In the genomic region with DNA sequence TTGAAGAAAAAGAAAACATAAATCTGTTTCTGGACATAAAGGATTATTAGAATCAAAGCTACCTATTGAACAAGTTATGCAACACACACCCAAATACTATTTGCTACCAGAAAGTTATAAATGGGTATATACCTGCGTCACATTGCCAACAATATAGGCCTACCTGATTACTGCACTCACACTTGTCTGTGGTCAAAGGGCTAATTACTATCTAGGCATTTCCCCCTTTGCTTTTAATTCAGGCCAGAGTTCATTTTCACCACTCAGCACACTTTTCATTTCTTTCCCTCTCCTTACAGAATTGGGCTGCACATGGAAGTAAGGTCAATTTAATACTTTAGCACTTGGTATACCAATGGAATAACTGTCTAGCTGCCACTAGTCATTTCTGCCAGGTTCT, we compare ENCODE assay signal across 9 cellular contexts. TPM values are rescaled to one million over a fixed set of nuclear protein-coding genes. Genes with fewer than 3 reads are reported as not detected.
DNase-seq lines count a peak whose midpoint lies in the region; ATAC-seq and TF ChIP-seq lines count a peak whose summit lies in the region.
"Had no signal": no experiment of that assay in that cellular context is flagged by ENCODE, and none has a peak within 500 bp of the region (broad histone marks: within the 10 kb centered on the region; RNA-seq: fewer than 3 reads in every experiment).

No MANE protein-coding gene starts in this region.

- H3K4me1 ChIP-seq in HCT116 (ENCODE audit: control insufficient read depth in 1 of 2, insufficient read depth in 2 of 2, low read length in 2 of 2) = peaks cover 23 to 27% of the 10 kb centered on the region in 2 experiments
- peaks cover 14% of the 10 kb centered on the region for H3K4me1 ChIP-seq in smooth muscle cell (ENCODE audit: low read depth)

- H3K27ac Mint-ChIP-seq in activated B cell treated with CpG ODN at 0.5 μM for 24 hours = peak overlapping the region; percentile 39
- no peak overlapping the region for H3K27ac Mint-ChIP-seq in glutamatergic neuron (ENCODE audit: unreplicated experiment)

- TSS peak; percentile 59 for BruUV-seq in HCT116 (replicated peaks; lab: Mats Ljungman, UMichigan)

- H3K9me3 Mint-ChIP-seq in activated B cell treated with CpG ODN at 0.5 μM for 24 hours = no peaks in the 10 kb centered on the region
- H3K9me3 Mint-ChIP-seq in glutamatergic neuron (ENCODE audit: unreplicated experiment) = peaks cover 12% of the 10 kb centered on the region

- TF ChIP-seq RAD21 in HCT116 (IDR thresholded peaks at IDR 0.05; ENCODE audit: low read depth) = no peak

- no peaks in the 10 kb centered on the region for H3K9me2 ChIP-seq in HCT116 (ENCODE audit: insufficient read depth)

- H3K79me2 ChIP-seq in HCT116 (ENCODE audit: insufficient read depth, low read length) (peaks cover 26% of the 10 kb centered on the region), smooth muscle cell (ENCODE audit: low read depth) (peaks cover 59% of the 10 kb centered on the region)

- DNase-seq in HCT116 (ENCODE audit: low read depth, low spot score) = no peak
- DNase-seq in activated B cell treated with CpG ODN at 0.5 μM for 24 hours = no peak
- DNase-seq in glutamatergic neuron = no peak
- DNase-seq in smooth muscle cell (lab: John Stamatoyannopoulos, UW; ENCODE audit: unreplicated experiment) = no peak
- DNase-seq in activated CD4-positive, CD25-positive, alpha-beta regulatory T cell (lab: John Stamatoyannopoulos, UW) = no peak
- DNase-seq in HUDEP-2 (lab: John Stamatoyannopoulos, UW; ENCODE audit: unreplicated experiment in 76 of 76) = no peak
- no peak for DNase-seq in medulla oblongata (ENCODE audit: extremely low spot score)
- no peak for DNase-seq in MV-4-11 (lab: John Stamatoyannopoulos, UW)
- DNase-seq: NCI-H748 treated with DMSO at 0.1 percent for 48 hours had no signal

- H4K20me1 ChIP-seq in HCT116 (ENCODE audit: insufficient read depth) = no peaks in the 10 kb centered on the region
- H4K20me1 ChIP-seq in smooth muscle cell (ENCODE audit: low read depth) = peaks cover 59% of the 10 kb centered on the region

- no peak for TF ChIP-seq POLR2A in HCT116 (IDR thresholded peaks at IDR 0.05; ENCODE audit: borderline replicate concordance, extremely low read depth, insufficient read depth, insufficient read length)

- intact Hi-C loops in HCT116 (cut with micrococcal nuclease) = loop anchor here (2.0 kb wide), 1 partner anchor 367 kb away; no protein-coding TSS in a partner anchor
- intact Hi-C loops in activated B cell treated with CpG ODN at 0.5 μM for 24 hours (cut with micrococcal nuclease) = loop anchor here (2.0 to 10.0 kb wide), 5 partner anchors 113 to 607 kb away; partner anchors contain the start of genes KLHDC1, MGAT2, NEMF and RPL36AL

- POLR2A ChIA-PET in HCT116 (lab: Charles Lee) = no interaction called here
- POLR2A ChIA-PET in activated B cell treated with CpG ODN at 0.5 μM for 24 hours (lab: Charles Lee) = interaction anchor here (1.1 to 2.3 kb wide), 2 partner anchors 113 to 368 kb away, joined by 3 to 17 read pairs; partner anchors contain the start of gene VCPKMT

- TF ChIP-seq CTCF in HCT116 (IDR thresholded peaks at IDR 0.05 in 2 of 3, conservative IDR thresholded peaks at IDR 0.05 in 1 of 3; ENCODE audit: borderline replicate concordance in 1 of 3, insufficient read depth in 1 of 3, low read depth in 2 of 3, low read length in 2 of 3) (no peak), activated B cell treated with CpG ODN at 0.5 μM for 24 hours (IDR thresholded peaks at IDR 0.05) (no peak), glutamatergic neuron (IDR thresholded peaks at IDR 0.05; ENCODE audit: partially characterized antibody, unreplicated experiment) (no peak), smooth muscle cell (IDR thresholded peaks at IDR 0.05; ENCODE audit: borderline replicate concordance, insufficient read depth, poor library complexity, severe bottlenecking) (no peak)

- H3K9ac ChIP-seq in HCT116 (ENCODE audit: low read length) (no peak overlapping the region), smooth muscle cell (ENCODE audit: low read depth) (peak overlapping the region; percentile 83)

- no peaks in the 10 kb centered on the region for H3K27me3 ChIP-seq in HCT116 (ENCODE audit: insufficient read depth, low read length)
- H3K27me3 ChIP-seq in smooth muscle cell (ENCODE audit: low read depth) = no peaks in the 10 kb centered on the region

- H3K27ac ChIP-seq in HCT116 (ENCODE audit: low read depth, low read length) (no peak overlapping the region), smooth muscle cell (ENCODE audit: low read depth) (no peak overlapping the region)

- H2AFZ ChIP-seq in HCT116 (ENCODE audit: low read depth, low read length, poor library complexity, severe bottlenecking) (no peak overlapping the region), smooth muscle cell (ENCODE audit: low read depth) (no peak overlapping the region)

- H3K36me3 Mint-ChIP-seq in activated B cell treated with CpG ODN at 0.5 μM for 24 hours (ENCODE audit: low read depth) = peaks cover 8% of the 10 kb centered on the region
- H3K36me3 Mint-ChIP-seq in glutamatergic neuron (ENCODE audit: unreplicated experiment) = peaks cover 7% of the 10 kb centered on the region

- H3K4me3 Mint-ChIP-seq in activated B cell treated with CpG ODN at 0.5 μM for 24 hours (peak overlapping the region; percentile 93), glutamatergic neuron (ENCODE audit: unreplicated experiment) (peak overlapping the region; percentile 99)

- WGBS in smooth muscle cell (ENCODE audit: low lambda C conversion rate) = 89% methylated on average over 1 of the region's 1 CpG

- H3K4me1 Mint-ChIP-seq in activated B cell treated with CpG ODN at 0.5 μM for 24 hours (peaks cover 54% of the 10 kb centered on the region), glutamatergic neuron (ENCODE audit: low read depth, unreplicated experiment) (peaks cover 16% of the 10 kb centered on the region)

- ATAC-seq in HCT116 (no peak), activated B cell treated with CpG ODN at 0.5 μM for 24 hours (ENCODE audit: low read depth) (no peak)

- peak overlapping the region; percentile 87 for H3K4me2 ChIP-seq in HCT116 (ENCODE audit: low read length)
- peak overlapping the region; percentile 90 for H3K4me2 ChIP-seq in smooth muscle cell

- no peaks in the 10 kb centered on the region for H3F3A ChIP-seq in smooth muscle cell (ENCODE audit: low read depth)

- H3K4me3 ChIP-seq in HCT116 (replicated peaks in 1 of 2; ENCODE audit: low read depth in 1 of 2, low read length in 2 of 2) (peak overlapping the region in 1 of 2 experiments; percentile 83; a peak in 1 of 4 replicates), smooth muscle cell (peak overlapping the region; percentile 79)

- H3K36me3 ChIP-seq in HCT116 (ENCODE audit: control insufficient read depth in 1 of 2, insufficient read depth in 2 of 2, low read length in 2 of 2) (no peaks in the 10 kb centered on the region), smooth muscle cell (ENCODE audit: low read depth) (no peaks in the 10 kb centered on the region)

- RAD21 ChIA-PET in HCT116 (lab: Charles Lee; ENCODE audit: low non-redundant PET in 1 of 2, low total read pairs in 2 of 2, uncharacterized antibody in 2 of 2, unreplicated experiment in 2 of 2) = no interaction called here

- H3K27me3 Mint-ChIP-seq in activated B cell treated with CpG ODN at 0.5 μM for 24 hours (no peaks in the 10 kb centered on the region), glutamatergic neuron (ENCODE audit: unreplicated experiment) (peaks cover 3% of the 10 kb centered on the region)

- CTCF ChIA-PET in HCT116 (lab: Charles Lee) = no interaction called here
- CTCF ChIA-PET in activated B cell treated with CpG ODN at 0.5 μM for 24 hours (lab: Charles Lee) = no interaction called here

- no peaks in the 10 kb centered on the region for H3K9me3 ChIP-seq in HCT116 (ENCODE audit: control insufficient read depth in 1 of 2, insufficient read depth in 1 of 2, low read depth in 1 of 2, low read length in 2 of 2)
- H3K9me3 ChIP-seq in smooth muscle cell (replicated peaks; ENCODE audit: low read depth) = no peaks in the 10 kb centered on the region

TF ChIP-seq in HCT116, 20 proteins besides CTCF, POLR2A, EP300 and RAD21 (continues in another document):
- no peak for TF ChIP-seq SIN3A (IDR thresholded peaks at IDR 0.05; ENCODE audit: low read depth)
- TF ChIP-seq MAX (IDR thresholded peaks at IDR 0.05) = no peak
- no peak for TF ChIP-seq EGR1 (IDR thresholded peaks at IDR 0.05; ENCODE audit: low read depth)
- no peak for TF ChIP-seq YY1 (IDR thresholded peaks at IDR 0.05; ENCODE audit: extremely low read depth, insufficient replicate concordance, low read depth, low read length)
- no peak for TF ChIP-seq EZH2 (IDR thresholded peaks at IDR 0.05)
- TF ChIP-seq ZBTB33 (IDR thresholded peaks at IDR 0.05; ENCODE audit: extremely low read depth, insufficient replicate concordance, low read length) = no peak
- TF ChIP-seq EZH2phosphoT487 (IDR thresholded peaks at IDR 0.05; ENCODE audit: borderline replicate concordance) = no peak
- TF ChIP-seq ZNF274 (IDR thresholded peaks at IDR 0.05; ENCODE audit: low read depth, low read length) = no peak

RNA-seq across cellular contexts. Expression of gene SOS2, which starts 1.7 kb away (rescaled TPM):
- total RNA-seq in HCT116 (2021; ENCODE audit: unreplicated experiment) (11.7 TPM), activated B cell treated with CpG ODN at 0.5 μM for 24 hours (29.1 and 32.0 TPM in 2 replicates), glutamatergic neuron (ENCODE audit: unreplicated experiment) (50.4 TPM), smooth muscle cell (37.5 and 42.7 TPM in 2 replicates)
- polyA plus RNA-seq in HCT116 (2012) = 3.7 and 4.2 TPM in 2 replicates
- 11.8 and 16.0 TPM in 2 replicates for polyA plus RNA-seq in smooth muscle cell
